Comparison of ENCODE assay signal across 9 cellular contexts in genomic region chr7:19116121-19117080, GRCh38. TPM values are rescaled to one million over a fixed set of nuclear protein-coding genes. Genes with fewer than 3 reads are reported as not detected.
DNase-seq lines count a peak whose midpoint lies in the region; ATAC-seq, FAIRE-seq and TF ChIP-seq lines count a peak whose summit lies in the region.
"Had no signal": no experiment of that assay in that cellular context is flagged by ENCODE, and none has a peak within 500 bp of the region (broad histone marks: within the 10 kb centered on the region; RNA-seq: fewer than 3 reads in every experiment).

No MANE protein-coding gene starts in this region.

- H3K4me1 ChIP-seq in GM12878 (ENCODE audit: control insufficient read depth, insufficient read depth, low read length) (no peaks in the 10 kb centered on the region), thyroid gland (peaks cover 20 to 34% of the 10 kb centered on the region in 2 donors)

- H3K27ac Mint-ChIP-seq in activated T-cell treated with anti-CD3 and anti-CD28 coated beads, Interleukin-2, amount 50 U/mL, for 24 hours, result no peak overlapping the region
- H3K27ac Mint-ChIP-seq: activated naive CD4-positive, alpha-beta T cell treated with anti-CD3 and anti-CD28 coated beads, Interleukin-2, amount 50 U/mL, for 72 hours had no signal

- in situ Hi-C loops in GM12878 (cut with MboI), result loop anchor here (25.0 kb wide), 1 partner anchor 546 kb away; no protein-coding TSS in a partner anchor

- peak overlapping the region; percentile 31; the same call in 1 of the 2 replicates for H3K4me2 ChIP-seq in GM12878 (ENCODE audit: control insufficient read depth, insufficient read depth)

- peaks cover 3% of the 10 kb centered on the region for H3K9me3 Mint-ChIP-seq in activated T-cell treated with anti-CD3 and anti-CD28 coated beads, Interleukin-2, amount 50 U/mL, for 24 hours
- H3K9me3 Mint-ChIP-seq: activated naive CD4-positive, alpha-beta T cell treated with anti-CD3 and anti-CD28 coated beads, Interleukin-2, amount 50 U/mL, for 72 hours had no signal

- BruUV-seq in GM12878 (replicated peaks; lab: Mats Ljungman, UMichigan), result no TSS peak

- H4K20me1 ChIP-seq in GM12878 (ENCODE audit: control insufficient read depth, insufficient read depth), result no peaks in the 10 kb centered on the region

- intact Hi-C loops in GM12878 (cut with micrococcal nuclease; ENCODE audit: unreplicated experiment) (no loop called here), thyroid gland (cut with DNase I) (no loop called here)

- peaks cover 7 to 27% of the 10 kb centered on the region in 2 experiments for H3K27me3 ChIP-seq in GM12878 (replicated peaks in 1 of 2; ENCODE audit: control insufficient read depth in 2 of 2, insufficient read depth in 2 of 2, low read length in 1 of 2)
- peaks cover 72% of the 10 kb centered on the region for H3K27me3 ChIP-seq in kidney epithelial cell (ENCODE audit: control insufficient read depth, insufficient read depth, low read length)
- peaks cover 69% of the 10 kb centered on the region for H3K27me3 ChIP-seq in thyroid gland

- TF ChIP-seq POLR2A in GM12878 (IDR thresholded peaks at IDR 0.05; ENCODE audit: low read depth, low read length) (no peak), thyroid gland (IDR thresholded peaks at IDR 0.05) (no peak)

- POLR2A ChIA-PET in GM12878 (lab: Charles Lee), result interaction anchor here (0.6 kb wide), 1 partner anchor 307 kb away, joined by 4 read pairs; no protein-coding TSS in a partner anchor

- H3K9ac ChIP-seq in GM12878 (ENCODE audit: control insufficient read depth, insufficient read depth, low read length), result no peak overlapping the region

- H3K27me3 Mint-ChIP-seq in activated T-cell treated with anti-CD3 and anti-CD28 coated beads, Interleukin-2, amount 50 U/mL, for 24 hours, result peaks cover 81% of the 10 kb centered on the region

- peak; percentile 27 for DNase-seq in activated T-cell treated with anti-CD3 and anti-CD28 coated beads, Interleukin-2, amount 50 U/mL, for 24 hours
- DNase-seq in activated T-cell treated with anti-CD3 and anti-CD28 coated beads for 4 hours (no peak), NCI-H1417 (lab: John Stamatoyannopoulos, UW) (peak; percentile 25 to 92 (median 89)), GM12878 (ENCODE audit: low read depth, low spot score) (no peak), kidney epithelial cell (ENCODE audit: low read depth) (no peak), thyroid gland (peak in 1 of 2 donors; percentile 3)
- no peak for DNase-seq in activated CD4-positive, alpha-beta T cell treated with anti-CD3 and anti-CD28 coated beads for 48 hours

- SMC1A ChIA-PET in GM12878 (lab: Charles Lee; ENCODE audit: uncharacterized antibody, unreplicated experiment), result no interaction called here

- no peak overlapping the region; the same call in 1 of the 2 replicates for H2AFZ ChIP-seq in GM12878 (ENCODE audit: control insufficient read depth, low read depth, low read length)

- no peak for TF ChIP-seq CTCF in GM12878 (IDR thresholded peaks at IDR 0.05 in 2 of 3, conservative IDR thresholded peaks at IDR 0.05 in 1 of 3; ENCODE audit: control insufficient read depth in 2 of 3, extremely low read depth in 1 of 3, insufficient read depth in 1 of 3, low read depth in 3 of 3, low read length in 3 of 3)
- no peak for TF ChIP-seq CTCF in kidney epithelial cell (IDR thresholded peaks at IDR 0.05; ENCODE audit: insufficient read depth, low read length, poor library complexity, severe bottlenecking)
- TF ChIP-seq CTCF in thyroid gland (IDR thresholded peaks at IDR 0.05), result no peak

- H3K27ac ChIP-seq in GM12878 (ENCODE audit: control insufficient read depth, insufficient read depth) (no peak overlapping the region), thyroid gland (no peak overlapping the region)

- no peaks in the 10 kb centered on the region for H3K36me3 ChIP-seq in GM12878 (ENCODE audit: control insufficient read depth in 2 of 2, insufficient read depth in 2 of 2, low read length in 1 of 2)
- no peaks in the 10 kb centered on the region for H3K36me3 ChIP-seq in kidney epithelial cell (ENCODE audit: control insufficient read depth, insufficient read depth, low read length)
- no peaks in the 10 kb centered on the region for H3K36me3 ChIP-seq in thyroid gland

- RAD21 ChIA-PET in GM12878 (lab: Charles Lee; ENCODE audit: unreplicated experiment), result interaction anchor here (0.6 kb wide), 1 partner anchor 17 kb away, joined by 4 read pairs; no protein-coding TSS in a partner anchor

- no peak for TF ChIP-seq EP300 in GM12878 (IDR thresholded peaks at IDR 0.05; ENCODE audit: borderline replicate concordance in 1 of 2, control insufficient read depth in 1 of 2, low read depth in 2 of 2, low read length in 2 of 2)

- FAIRE-seq in GM12878 (lab: Jason Lieb, UNC), result no peak

- WGBS in GM12878 (ENCODE audit: insufficient coverage, insufficient replicate concordance, low lambda C conversion rate, missing lambda C conversion rate), result 10% methylated on average over 49 of the region's 69 CpGs
- 1 to 3% methylated on average over 34 to 52 of the region's 69 CpGs for WGBS in thyroid gland, 2 donors

- TF ChIP-seq RAD21 in GM12878 (IDR thresholded peaks at IDR 0.05; ENCODE audit: insufficient read depth, low read depth, low read length), result no peak

- H3K36me3 Mint-ChIP-seq in activated T-cell treated with anti-CD3 and anti-CD28 coated beads, Interleukin-2, amount 50 U/mL, for 24 hours (ENCODE audit: low read depth), result no peaks in the 10 kb centered on the region

- ATAC-seq in GM12878 (no peak; the same call in 1 of the 3 replicates), HG03565 (IDR thresholded peaks at IDR 0.05; ENCODE audit: unreplicated experiment) (no peak)

- H3K4me3 Mint-ChIP-seq in activated T-cell treated with anti-CD3 and anti-CD28 coated beads, Interleukin-2, amount 50 U/mL, for 24 hours, result peak overlapping the region; percentile 42

- no peaks in the 10 kb centered on the region for H3K79me2 ChIP-seq in GM12878 (ENCODE audit: control insufficient read depth, insufficient read depth, low read length)

- CTCF ChIA-PET in GM12878 (lab: Yijun Ruan, JAX), result interaction anchor here (0.7 kb wide), 1 partner anchor 448 kb away, joined by 3 read pairs; no protein-coding TSS in a partner anchor

- H3K9me3 ChIP-seq in GM12878 (replicated peaks; ENCODE audit: control insufficient read depth, insufficient read depth, low read length) (no peaks in the 10 kb centered on the region), thyroid gland (no peaks in the 10 kb centered on the region)

- peaks cover 3% of the 10 kb centered on the region for H3K4me1 Mint-ChIP-seq in activated T-cell treated with anti-CD3 and anti-CD28 coated beads, Interleukin-2, amount 50 U/mL, for 24 hours (ENCODE audit: low read depth)

- no peak overlapping the region for H3K4me3 ChIP-seq in GM12878
- peak overlapping the region; percentile 39 for H3K4me3 ChIP-seq in kidney epithelial cell (ENCODE audit: low read depth, low read length)
- H3K4me3 ChIP-seq in thyroid gland (replicated peaks in 1 of 3), result peak overlapping the region in 2 of 3 donors; percentile 18 to 44

TF ChIP-seq in GM12878, 131 proteins besides CTCF, POLR2A, EP300 and RAD21 (continues in another document):
- TF ChIP-seq PKNOX1 (IDR thresholded peaks at IDR 0.05), result no peak

RNA-seq across cellular contexts. Expression of gene TWIST1, which starts 1.0 kb away (rescaled TPM):
- not detected in 2 replicates for total RNA-seq in GM12878 (2013; cell fraction: nucleolus; rRNA removed)
- total RNA-seq in GM12878 (2014; rRNA removed) (not detected in 2 replicates), GM12878 (2014; rRNA removed; fragmentation: Illumina TruSeq; extraction: Trizol) (not detected in 2 replicates), GM12878 (2021) (not detected in 2 replicates), kidney epithelial cell (1.6 and 6.3 TPM in 2 replicates), thyroid gland (1 to 10 TPM; 3.8 to 7.8 (median 5.0) TPM)
- not detected for polyA plus RNA-seq in GM12878 (2011; ENCODE audit: low read depth)
- polyA plus RNA-seq in GM12878 (2011; rRNA removed) (not detected in 2 replicates), GM12878 (2014; fragmentation: Illumina TruSeq; extraction: Trizol) (not detected in 2 replicates), GM12878 (2014; fragmentation: Nextera tagmentation; extraction: Ambion mirVana) (not detected), GM12878 (2014; rRNA removed) (not detected in 2 replicates), GM12878 (2016; fragmentation: Nextera tagmentation; extraction: Ambion mirVana) (not detected)
- polyA plus RNA-seq in GM12878 (2011; cell fraction: cytosol; rRNA removed), result not detected in 2 replicates
- not detected in 2 replicates for polyA plus RNA-seq in GM12878 (2011; cell fraction: nucleus; rRNA removed)
- polyA plus RNA-seq in GM12878 (2012), result not detected in 2 replicates
- not detected in 2 replicates for polyA minus RNA-seq in GM12878 (2011; rRNA and poly(A)+ RNA removed)
- polyA minus RNA-seq in GM12878 (2011; cell fraction: cytosol; rRNA and poly(A)+ RNA removed), result not detected in 2 replicates
- polyA minus RNA-seq in GM12878 (2011; cell fraction: nucleus; rRNA and poly(A)+ RNA removed), result not detected in 2 replicates
- total RNA-seq: activated naive CD4-positive, alpha-beta T cell treated with anti-CD3 and anti-CD28 coated beads, Interleukin-2, amount 50 U/mL, for 72 hours had no signal

RNA-seq across cellular contexts. Expression of gene FERD3L, which starts 28.8 kb away (rescaled TPM):
- not detected in 2 replicates for total RNA-seq in GM12878 (2013; cell fraction: nucleolus; rRNA removed)
- not detected in 2 replicates for total RNA-seq in GM12878 (2014; rRNA removed)
- total RNA-seq in GM12878 (2014; rRNA removed; fragmentation: Illumina TruSeq; extraction: Trizol), result not detected in 2 replicates
- total RNA-seq in GM12878 (2021), result not detected in 2 replicates
- not detected for polyA plus RNA-seq in GM12878 (2011; ENCODE audit: low read depth)
- polyA plus RNA-seq in GM12878 (2011; rRNA removed), result not detected in 2 replicates
- polyA plus RNA-seq in GM12878 (2011; cell fraction: cytosol; rRNA removed), result not detected in 2 replicates
- not detected in 2 replicates for polyA plus RNA-seq in GM12878 (2011; cell fraction: nucleus; rRNA removed)
- not detected in 2 replicates for polyA plus RNA-seq in GM12878 (2012)
- polyA plus RNA-seq in GM12878 (2014; fragmentation: Illumina TruSeq; extraction: Trizol), result not detected in 2 replicates
- polyA plus RNA-seq in GM12878 (2014; fragmentation: Nextera tagmentation; extraction: Ambion mirVana), result not detected
- polyA plus RNA-seq in GM12878 (2014; rRNA removed), result not detected in 2 replicates
- polyA plus RNA-seq in GM12878 (2016; fragmentation: Nextera tagmentation; extraction: Ambion mirVana), result not detected
- not detected in 2 replicates for polyA minus RNA-seq in GM12878 (2011; rRNA and poly(A)+ RNA removed)
- not detected in 2 replicates for polyA minus RNA-seq in GM12878 (2011; cell fraction: cytosol; rRNA and poly(A)+ RNA removed)
- not detected in 2 replicates for polyA minus RNA-seq in GM12878 (2011; cell fraction: nucleus; rRNA and poly(A)+ RNA removed)
- not detected in 2 replicates for total RNA-seq in kidney epithelial cell
- total RNA-seq in thyroid gland, result not detected
- total RNA-seq: activated naive CD4-positive, alpha-beta T cell treated with anti-CD3 and anti-CD28 coated beads, Interleukin-2, amount 50 U/mL, for 72 hours had no signal

Comparison
In these comparisons a context has a peak if more than half of its experiments do, and no peak if none do; other contexts are left out.
1. DNase-seq: peak in activated T-cell treated with anti-CD3 and anti-CD28 coated beads, Interleukin-2, amount 50 U/mL, for 24 hours (single experiment) and NCI-H1417 (3 of 3); none in activated T-cell treated with anti-CD3 and anti-CD28 coated beads for 4 hours (single experiment), GM12878 (single experiment), kidney epithelial cell (single experiment) and activated CD4-positive, alpha-beta T cell treated with anti-CD3 and anti-CD28 coated beads for 48 hours (single experiment).